In the genomic region with DNA sequence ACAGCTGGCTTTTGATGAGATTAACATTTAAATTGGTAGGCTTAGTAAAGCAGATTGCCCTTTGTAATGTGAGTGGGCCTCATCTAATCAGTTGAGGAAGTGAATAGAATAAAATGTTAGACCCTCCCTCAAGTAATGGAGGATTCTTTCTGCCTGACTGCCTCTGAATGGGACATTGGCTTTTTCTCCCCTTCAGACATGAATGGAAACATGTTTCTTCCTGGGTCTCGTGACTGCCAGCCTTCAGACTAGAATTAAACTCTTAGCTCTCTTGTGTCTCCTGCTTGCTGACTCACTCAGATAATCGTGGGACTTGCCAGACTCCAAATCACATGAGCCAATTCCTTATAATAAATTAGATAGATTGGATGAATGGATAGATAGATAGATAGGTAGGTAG, we compare ENCODE assay signal across 24 cellular contexts.
"Had no signal": no experiment of that assay in that cellular context is flagged by ENCODE, and none has a peak within 500 bp of the region (broad histone marks: within the 10 kb centered on the region; RNA-seq: fewer than 3 reads in every experiment).

No MANE protein-coding gene starts in this region.

- H3K27ac Mint-ChIP-seq: activated B cell treated with CpG ODN at 0.5 μM for 24 hours; activated naive CD8-positive, alpha-beta T cell; mesothelial cell of epicardium; progenitor cell of endocrine pancreas; T-helper 1 cell treated with Interleukin-12 subunit alpha and Interleukin-12 subunit beta and Interleukin-4 antibody, amounts not matched to agents 30 μg/mL and 1 μg/mL, for 36 hours had no signal

- H3K9me3 Mint-ChIP-seq: T-helper 1 cell treated with Interleukin-12 subunit alpha and Interleukin-12 subunit beta and Interleukin-4 antibody, amounts not matched to agents 30 μg/mL and 1 μg/mL, for 36 hours had no signal

- H3K4me1 Mint-ChIP-seq: activated B cell treated with CpG ODN at 0.5 μM for 24 hours had no signal

- DNase-seq: activated B cell treated with CpG ODN at 0.5 μM for 24 hours; activated CD4-positive, alpha-beta T cell treated with anti-CD3 and anti-CD28 coated beads for 4 hours; activated effector memory CD4-positive, alpha-beta T cell treated with anti-CD3 and anti-CD28 coated beads, Interleukin-2, amount 50 U/mL, for 16 hours; activated T-cell treated with anti-CD3 and anti-CD28 coated beads, Interleukin-2, amount 50 U/mL, for 48 hours; central memory CD4-positive, alpha-beta T cell; effector memory CD4-positive, alpha-beta T cell; gastrocnemius medialis; hypothalamus; left ventricle myocardium superior; mammary epithelial cell; naive thymus-derived CD8-positive, alpha-beta T cell; retina; sigmoid colon; stimulated activated CD4-positive, alpha-beta T cell treated with anti-CD3 and anti-CD28 coated beads, Interleukin-2, amount 100 ng/mL, for 48 hours; stimulated activated CD8-positive, alpha-beta memory T cell treated with anti-CD3 and anti-CD28 coated beads, Interleukin-4, amount 100 ng/mL, for 48 hours; stimulated activated naive CD4-positive, alpha-beta T cell; T1000; upper lobe of left lung had no signal

- ATAC-seq: gastrocnemius medialis; left ventricle myocardium superior; naive thymus-derived CD8-positive, alpha-beta T cell had no signal

- H3K36me3 Mint-ChIP-seq: mesothelial cell of epicardium had no signal

- H3K27me3 ChIP-seq: adrenal gland, ascending aorta, gastrocnemius medialis, sigmoid colon, upper lobe of left lung had no signal

- H3K4me3 Mint-ChIP-seq: activated B cell treated with CpG ODN at 0.5 μM for 24 hours; mesothelial cell of epicardium; naive thymus-derived CD8-positive, alpha-beta T cell; T-helper 1 cell treated with Interleukin-12 subunit alpha and Interleukin-12 subunit beta and Interleukin-4 antibody, amounts not matched to agents 30 μg/mL and 1 μg/mL, for 36 hours had no signal

- H3K4me3 ChIP-seq: adrenal gland, ascending aorta, gastrocnemius medialis, sigmoid colon, upper lobe of left lung had no signal

- H3K4me1 ChIP-seq: adrenal gland, ascending aorta, gastrocnemius medialis, sigmoid colon, upper lobe of left lung had no signal

- H3K27ac ChIP-seq: adrenal gland, ascending aorta, gastrocnemius medialis, sigmoid colon, upper lobe of left lung had no signal

- H3K9me3 ChIP-seq: ascending aorta, gastrocnemius medialis, sigmoid colon, upper lobe of left lung had no signal

- H3K27me3 Mint-ChIP-seq: activated B cell treated with CpG ODN at 0.5 μM for 24 hours; activated naive CD8-positive, alpha-beta T cell; naive thymus-derived CD8-positive, alpha-beta T cell; progenitor cell of endocrine pancreas had no signal

- H3K36me3 ChIP-seq: adrenal gland, ascending aorta, gastrocnemius medialis, sigmoid colon, upper lobe of left lung had no signal
